Comparison of ENCODE assay signal across 7 cellular contexts in the genomic region with DNA sequence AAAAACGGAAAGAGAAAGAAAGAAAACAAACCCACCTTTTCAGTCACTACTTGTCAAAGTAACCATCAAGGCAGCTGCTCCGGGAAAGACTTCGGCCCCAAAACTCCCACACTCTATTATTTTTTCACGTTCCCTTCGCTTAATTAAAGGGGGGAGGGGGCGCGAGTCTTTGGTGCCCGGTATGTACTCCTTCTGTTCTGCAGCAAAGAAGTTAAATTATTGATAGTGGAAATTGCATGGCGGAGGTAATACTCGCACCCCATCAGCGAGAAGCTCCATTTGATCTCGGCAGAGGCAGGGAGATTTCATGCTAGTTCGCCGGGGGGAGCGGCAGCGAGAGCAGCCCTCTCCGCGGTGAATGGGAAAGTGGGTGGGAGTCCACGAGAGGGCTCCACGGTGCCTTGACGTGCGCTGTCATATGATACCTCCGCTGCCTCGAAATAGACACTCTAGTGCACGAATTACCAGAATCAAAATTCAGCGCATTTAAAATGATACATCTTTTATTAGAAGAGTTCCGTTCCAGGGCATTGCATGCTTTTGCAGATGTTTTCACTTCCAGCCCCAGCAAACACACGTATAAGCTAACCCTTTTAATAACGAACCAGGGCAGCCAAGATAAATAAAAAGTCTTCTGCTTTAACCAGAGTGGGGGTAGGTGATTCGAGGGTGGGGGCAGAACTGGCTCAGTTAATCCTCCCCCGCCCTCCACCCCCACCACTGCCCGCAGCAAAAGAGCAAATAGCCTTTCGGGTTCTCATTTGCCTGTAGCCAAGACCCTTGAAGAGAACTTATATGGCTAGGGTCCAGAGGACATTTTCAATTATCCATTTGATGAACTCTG. TPM values are rescaled to one million over a fixed set of nuclear protein-coding genes. Genes with fewer than 3 reads are reported as not detected.
DNase-seq lines count a peak whose midpoint lies in the region; ATAC-seq, FAIRE-seq and TF ChIP-seq lines count a peak whose summit lies in the region.

No MANE protein-coding gene starts in this region.

- peak overlapping the region; percentile 40 for H3K4me3 ChIP-seq in effector memory CD4-positive, alpha-beta T cell (ENCODE audit: insufficient read depth, low read depth, low read length, poor library complexity, severe bottlenecking)
- H3K4me3 ChIP-seq in mucosa of rectum (ENCODE audit: low read length in 2 of 2): peak overlapping the region; percentile 63 to 74

- no peak; the same call in 2 of the 3 replicates for TF ChIP-seq CTCF in H9 (conservative IDR thresholded peaks at IDR 0.05)

- no peaks in the 10 kb centered on the region for H3K9me3 Mint-ChIP-seq in H9

- no peak overlapping the region for H3K56ac ChIP-seq in H9 (ENCODE audit: insufficient read length, low read depth, low read length)

- H3T11ph ChIP-seq in H9 (ENCODE audit: low read length): no peak overlapping the region

- H3K9me3 ChIP-seq in ES-I3 (ENCODE audit: control insufficient read depth, insufficient read depth, low read length) (no peaks in the 10 kb centered on the region), H9 (ENCODE audit: control insufficient read depth, low read depth, low read length) (no peaks in the 10 kb centered on the region), mucosa of rectum (ENCODE audit: control insufficient read depth in 2 of 2, low read length in 2 of 2) (no peaks in the 10 kb centered on the region)
- no peaks in the 10 kb centered on the region for H3K9me3 ChIP-seq in effector memory CD4-positive, alpha-beta T cell (ENCODE audit: control insufficient read depth, low read length)

- no peak overlapping the region for H2BK15ac ChIP-seq in H9 (ENCODE audit: low read depth, low read length)

- DNase-seq in H9: no peak
- peak; percentile 39 for DNase-seq in RCC 7860 (ENCODE audit: low spot score)
- DNase-seq in effector memory CD4-positive, alpha-beta T cell: no peak
- no peak for DNase-seq in NCI-H128 (lab: John Stamatoyannopoulos, UW; ENCODE audit: unreplicated experiment)

- peaks cover 20% of the 10 kb centered on the region for H3K4me1 ChIP-seq in ES-I3 (ENCODE audit: insufficient read depth, low read length)
- H3K4me1 ChIP-seq in H9 (ENCODE audit: insufficient read depth, low read length): 0 out of 2 replicates have a peak, but pooled peaks cover 4% of the 10 kb centered on the region
- peaks cover 19% of the 10 kb centered on the region for H3K4me1 ChIP-seq in effector memory CD4-positive, alpha-beta T cell (ENCODE audit: control insufficient read depth, insufficient read depth, low read length, poor library complexity, severe bottlenecking)
- peaks cover 7 to 23% of the 10 kb centered on the region in 2 donors for H3K4me1 ChIP-seq in mucosa of rectum (ENCODE audit: control insufficient read depth in 2 of 2, insufficient read depth in 2 of 2, low read length in 2 of 2)

- no peak overlapping the region for H2BK120ac ChIP-seq in H9 (ENCODE audit: low read depth, low read length, poor library complexity, severe bottlenecking)

- H3K4me1 Mint-ChIP-seq in H9: peaks cover 44 to 46% of the 10 kb centered on the region in 2 experiments

- H3K79me1 ChIP-seq in H9 (ENCODE audit: insufficient read depth, low read depth, low read length, poor library complexity, severe bottlenecking): no peaks in the 10 kb centered on the region

- H3K9ac ChIP-seq in ES-I3 (ENCODE audit: low read depth, low read length) (peak overlapping the region; percentile 72), H9 (ENCODE audit: extremely low read depth, insufficient read length, low read length) (no peak overlapping the region), mucosa of rectum (ENCODE audit: low read depth in 1 of 2, low read length in 2 of 2) (no peak overlapping the region)

- peaks cover 0 to 2% (median 0%) of the 10 kb centered on the region in 3 experiments; a peak in 1 of 7 replicates for H3K36me3 Mint-ChIP-seq in H9 (ENCODE audit: insufficient read depth in 1 of 3, low read depth in 3 of 3)

- H2AK5ac ChIP-seq in H9 (ENCODE audit: insufficient read length, low read length): no peak overlapping the region

- H3K27me3 Mint-ChIP-seq in H9 (ENCODE audit: low read depth): peaks cover 43% of the 10 kb centered on the region

- H3K36me3 ChIP-seq in ES-I3 (ENCODE audit: insufficient read depth, low read length) (no peaks in the 10 kb centered on the region), mucosa of rectum (ENCODE audit: control insufficient read depth in 2 of 2, insufficient read depth in 2 of 2, low read length in 2 of 2) (no peaks in the 10 kb centered on the region)
- no peaks in the 10 kb centered on the region for H3K36me3 ChIP-seq in effector memory CD4-positive, alpha-beta T cell (ENCODE audit: control insufficient read depth, insufficient read depth, low read length)

- H3K4me2 ChIP-seq in H9 (ENCODE audit: insufficient read depth, insufficient read length, low read length): peak overlapping the region; percentile 81

- no peaks in the 10 kb centered on the region for H4K20me1 ChIP-seq in H9 (ENCODE audit: control insufficient read depth, insufficient read depth, insufficient read length)

- no peak overlapping the region for H4K91ac ChIP-seq in H9 (ENCODE audit: insufficient read length, low read depth, low read length)

- no peak overlapping the region for H2BK5ac ChIP-seq in H9 (ENCODE audit: insufficient read length, low read length)

- no peak overlapping the region for H3K14ac ChIP-seq in H9 (ENCODE audit: insufficient read depth, low read length)

- 0 out of 7 replicates have a peak overlapping the region, but pooled peaks of 1 of the 3 experiments have one; percentile 3 for H3K27ac Mint-ChIP-seq in H9

- H3K79me2 ChIP-seq in H9 (ENCODE audit: insufficient read depth, low read length): no peaks in the 10 kb centered on the region

- no peak overlapping the region for H3K18ac ChIP-seq in H9 (ENCODE audit: insufficient read length, low read depth, low read length)

- H3K27me3 ChIP-seq in H9 (ENCODE audit: insufficient read depth, low read length) (peaks cover 15% of the 10 kb centered on the region; the same call in 1 of the 2 replicates), mucosa of rectum (ENCODE audit: control insufficient read depth in 2 of 2, insufficient read depth in 2 of 2, low read length in 2 of 2) (peaks cover 31 to 37% of the 10 kb centered on the region in 2 donors)
- peaks cover 30% of the 10 kb centered on the region for H3K27me3 ChIP-seq in effector memory CD4-positive, alpha-beta T cell (replicated peaks; ENCODE audit: control insufficient read depth, insufficient read depth, low read length, poor library complexity, severe bottlenecking)

- no peak overlapping the region for H2BK20ac ChIP-seq in H9 (ENCODE audit: low read depth, low read length, poor library complexity, severe bottlenecking)

- no peak overlapping the region for H3K27ac ChIP-seq in H9 (ENCODE audit: insufficient read length, low read depth, low read length)
- no peak overlapping the region for H3K27ac ChIP-seq in effector memory CD4-positive, alpha-beta T cell (ENCODE audit: insufficient read depth, low read length, poor library complexity, severe bottlenecking)
- H3K27ac ChIP-seq in mucosa of rectum (ENCODE audit: low read depth in 2 of 2, low read length in 2 of 2): no peak overlapping the region

- no peak overlapping the region for H2AFZ ChIP-seq in H9 (ENCODE audit: low read length)

- peak overlapping the region; percentile 77 to 96 for H3K4me3 Mint-ChIP-seq in H9

- H3K23me2 ChIP-seq in H9 (ENCODE audit: insufficient read length, low read depth, low read length, poor library complexity, severe bottlenecking): peaks cover 29% of the 10 kb centered on the region

- no peak overlapping the region for H3K4ac ChIP-seq in H9 (ENCODE audit: low read depth, low read length)

- no peak overlapping the region for H3K23ac ChIP-seq in H9 (ENCODE audit: insufficient read length, low read depth, low read length)

- no peak overlapping the region for H4K5ac ChIP-seq in H9 (ENCODE audit: insufficient read length, low read depth, low read length)

- no CpG with 5 or more reads among the region's 33 CpGs for WGBS in H9 (ENCODE audit: extremely low coverage, insufficient read length, low lambda C conversion rate)

- H4K8ac ChIP-seq in H9 (replicated peaks; ENCODE audit: insufficient read length, low read depth, low read length): no peak overlapping the region

- H2BK12ac ChIP-seq in H9 (ENCODE audit: insufficient read length, low read depth, low read length): no peak overlapping the region

- no peak for FAIRE-seq in RCC 7860 (lab: Jason Lieb, UNC)

- no peak for ATAC-seq in HG02973 (IDR thresholded peaks at IDR 0.05; ENCODE audit: unreplicated experiment)

RNA-seq across cellular contexts. Expression of a gene that starts 1.2 kb away (rescaled TPM):
- total RNA-seq in H9 (2021): 2.6 and 2.7 TPM in 2 replicates
